8 cellular contexts compared by ENCODE assay signal in genomic region chr21:5101749-5102148, GRCh38.
DNase-seq lines count a peak whose midpoint lies in the region; ATAC-seq and TF ChIP-seq lines count a peak whose summit lies in the region.
"Not testable (repeated sequence)": the region's sequence is repeated elsewhere in the genome, so short reads cannot be mapped to it uniquely, and the experiment has no call there.

No MANE protein-coding gene starts in this region.

- in situ Hi-C loops in SK-MEL-5 (cut with HindIII; ENCODE audit: low pct_unique_long_range_greater_than_20kb, low sequenced_read_pairs), result not testable (repeated sequence)

- DNase-seq in SK-MEL-5 (ENCODE audit: low read depth, low spot score) (peak; percentile 8), activated T-cell treated with anti-CD3 and anti-CD28 coated beads for 1 hour (ENCODE audit: low read depth) (peak; percentile 65), coronary artery (ENCODE audit: low spot score) (peak; percentile 50), lower leg skin (ENCODE audit: low spot score in 2 of 2) (peak; percentile 45 to 89), upper lobe of left lung (peak in 1 of 2 donors; percentile 66)
- DNase-seq in stimulated activated CD4-positive, alpha-beta T cell treated with anti-CD3 and anti-CD28 coated beads, Interleukin-2, amount 100 ng/mL, for 4 hours (ENCODE audit: low read depth), result peak; percentile 79

- H3K27ac ChIP-seq in coronary artery (peak overlapping the region in 1 of 2 donors; percentile 22), upper lobe of left lung (peak overlapping the region in 2 of 4 donors; percentile 35 to 60)

- H3K36me3 ChIP-seq in upper lobe of left lung, result not testable (repeated sequence)

- not testable (repeated sequence) for H3K4me1 ChIP-seq in upper lobe of left lung

- not testable (repeated sequence) for H3K9me3 ChIP-seq in upper lobe of left lung

- WGBS in lower leg skin, 2 donors, result 20 to 71% methylated on average over 6 to 7 of the region's 14 CpGs
- WGBS in upper lobe of left lung, 2 donors, result 19% methylated on average over 9 of the region's 14 CpGs; no CpG with 5 or more reads in 1 of the 2 donors

- ATAC-seq in GM18511 (IDR thresholded peaks at IDR 0.05; ENCODE audit: unreplicated experiment), result peak; percentile 61
- peak; percentile 41 for ATAC-seq in HG02981 (IDR thresholded peaks at IDR 0.05; ENCODE audit: unreplicated experiment)
- ATAC-seq in upper lobe of left lung (ENCODE audit: low FRiP score in 2 of 2), result peak; percentile 82

- not testable (repeated sequence) for H3K27me3 ChIP-seq in upper lobe of left lung

- intact Hi-C loops in lower leg skin (cut with DNase I; ENCODE audit: low total_unique reads), result not testable (repeated sequence)

- TF ChIP-seq POLR2A in lower leg skin (IDR thresholded peaks at IDR 0.05), result not testable (repeated sequence)
- TF ChIP-seq POLR2A in upper lobe of left lung (IDR thresholded peaks at IDR 0.05), result peak in 1 of 4 donors; percentile 59

- H3K4me3 ChIP-seq in coronary artery; lower leg skin (ENCODE audit: low read depth, poor library complexity, severe bottlenecking); upper lobe of left lung: not testable (repeated sequence)

- not testable (repeated sequence) for TF ChIP-seq EP300 in upper lobe of left lung (IDR thresholded peaks at IDR 0.05)

- TF ChIP-seq CTCF in coronary artery (IDR thresholded peaks at IDR 0.05); lower leg skin (IDR thresholded peaks at IDR 0.05); upper lobe of left lung (IDR thresholded peaks at IDR 0.05): not testable (repeated sequence)
